Comparison of ENCODE assay signal across 11 cellular contexts in the genomic region with DNA sequence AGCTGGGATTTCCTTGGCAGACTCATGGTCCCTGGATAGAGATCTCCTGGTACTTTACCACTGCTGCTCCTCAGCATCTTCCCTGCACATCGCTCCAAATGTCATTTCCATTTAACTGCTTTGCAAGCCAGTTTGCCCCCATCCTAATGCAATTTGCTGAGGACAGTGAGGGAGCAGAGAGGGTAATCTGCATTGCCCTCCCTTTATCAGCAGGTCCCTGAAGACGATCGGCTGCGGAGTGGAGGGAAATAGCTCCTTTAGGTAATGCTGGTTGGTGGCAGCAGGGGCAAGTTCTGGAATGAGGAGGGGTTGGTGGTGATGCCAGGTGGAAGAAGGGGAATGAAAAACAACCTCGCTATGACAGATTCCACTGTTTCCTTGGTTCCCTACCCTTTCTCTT. TPM values are rescaled to one million over a fixed set of nuclear protein-coding genes. Genes with fewer than 3 reads are reported as not detected.
A peak's percentile ranks its signal among the peaks of the same experiment; 100 is the strongest.
DNase-seq lines count a peak whose midpoint lies in the region; ATAC-seq, FAIRE-seq and TF ChIP-seq lines count a peak whose summit lies in the region.
"Had no signal": no experiment of that assay in that cellular context is flagged by ENCODE, and none has a peak within 500 bp of the region (broad histone marks: within the 10 kb centered on the region; RNA-seq: fewer than 3 reads in every experiment).

No MANE protein-coding gene starts in this region.

- no peaks in the 10 kb centered on the region for H3K36me3 ChIP-seq in CD8-positive, alpha-beta T cell (ENCODE audit: insufficient read depth, low read length)
- no peaks in the 10 kb centered on the region for H3K36me3 ChIP-seq in astrocyte (ENCODE audit: insufficient read depth, low read length)
- H3K36me3 ChIP-seq in heart left ventricle = peaks cover 0 to 6% (median 0%) of the 10 kb centered on the region in 9 donors
- H3K36me3 ChIP-seq in pancreas = no peaks in the 10 kb centered on the region

- no peak overlapping the region for H3K27ac Mint-ChIP-seq in CD8-positive, alpha-beta T cell
- H3K27ac Mint-ChIP-seq in astrocyte (ENCODE audit: unreplicated experiment) = no peak overlapping the region
- H3K27ac Mint-ChIP-seq in activated CD4-positive, alpha-beta memory T cell treated with anti-CD3 and anti-CD28 coated beads for 36 hours = no peak overlapping the region

- no peaks in the 10 kb centered on the region for H3K36me3 Mint-ChIP-seq in CD8-positive, alpha-beta T cell
- H3K36me3 Mint-ChIP-seq in astrocyte (ENCODE audit: low read depth, unreplicated experiment) = no peaks in the 10 kb centered on the region
- H3K36me3 Mint-ChIP-seq in activated CD4-positive, alpha-beta memory T cell treated with anti-CD3 and anti-CD28 coated beads for 36 hours = no peaks in the 10 kb centered on the region
- H3K36me3 Mint-ChIP-seq in activated T-cell treated with anti-CD3 and anti-CD28 coated beads, Interleukin-2, amount 50 U/mL, for 4 hours (ENCODE audit: insufficient read depth) = no peaks in the 10 kb centered on the region

- TF ChIP-seq POLR2A in heart left ventricle (IDR thresholded peaks at IDR 0.05) = no peak

- peak overlapping the region; percentile 93 for H3K4me2 ChIP-seq in astrocyte (ENCODE audit: low read length)

- 55 to 82% (median 73%) methylated on average over 5 of the region's 5 CpGs for WGBS in heart left ventricle, 4 donors
- WGBS in pancreas, 2 donors = 32 to 37% methylated on average over 5 of the region's 5 CpGs

- no peak for DNase-seq in CD8-positive, alpha-beta T cell
- DNase-seq in astrocyte (ENCODE audit: low read depth) = no peak
- no peak for DNase-seq in heart left ventricle
- DNase-seq in pancreas = no peak
- no peak for DNase-seq in effector CD8-positive, alpha-beta T cell (lab: John Stamatoyannopoulos, UW)
- no peak for DNase-seq in activated CD4-positive, alpha-beta memory T cell treated with anti-CD3 and anti-CD28 coated beads for 36 hours
- DNase-seq in activated T-cell treated with anti-CD3 and anti-CD28 coated beads, Interleukin-2, amount 50 U/mL, for 4 hours = no peak
- DNase-seq: NCI-H1417 treated with DMSO at 0.1 percent for 48 hours; stimulated activated CD4-positive, alpha-beta T cell treated with anti-CD3 and anti-CD28 coated beads, Interleukin-4, amount 100 ng/mL, for 24 hours; T-helper 2 cell had no signal

- peaks cover 10% of the 10 kb centered on the region for H3K4me1 ChIP-seq in CD8-positive, alpha-beta T cell (ENCODE audit: insufficient read depth, low read length)
- peaks cover 17% of the 10 kb centered on the region for H3K4me1 ChIP-seq in astrocyte (ENCODE audit: insufficient read depth, low read length)
- H3K4me1 ChIP-seq in heart left ventricle = peaks cover 0 to 77% (median 56%) of the 10 kb centered on the region in 12 donors
- peaks cover 5 to 41% (median 25%) of the 10 kb centered on the region in 3 donors for H3K4me1 ChIP-seq in pancreas

- no peak overlapping the region for H3K9ac ChIP-seq in astrocyte (ENCODE audit: low read length)

- no peak for ATAC-seq in CD8-positive, alpha-beta T cell
- ATAC-seq in heart left ventricle (no peak), pancreas (no peak), GM18511 (IDR thresholded peaks at IDR 0.05; ENCODE audit: unreplicated experiment) (no peak)
- ATAC-seq in activated T-cell treated with anti-CD3 and anti-CD28 coated beads, Interleukin-2, amount 50 U/mL, for 4 hours = no peak

- peaks cover 39% of the 10 kb centered on the region for H3K79me2 ChIP-seq in astrocyte (ENCODE audit: insufficient read depth, low read length)

- no peak for TF ChIP-seq CTCF in CD8-positive, alpha-beta T cell (IDR thresholded peaks at IDR 0.05)
- TF ChIP-seq CTCF in astrocyte (IDR thresholded peaks at IDR 0.05; ENCODE audit: insufficient read depth, low read depth, low read length) (no peak), heart left ventricle (IDR thresholded peaks at IDR 0.05) (no peak), pancreas (IDR thresholded peaks at IDR 0.05) (no peak)

- no peaks in the 10 kb centered on the region for H3K9me3 Mint-ChIP-seq in CD8-positive, alpha-beta T cell
- H3K9me3 Mint-ChIP-seq in astrocyte (ENCODE audit: unreplicated experiment) = no peaks in the 10 kb centered on the region
- H3K9me3 Mint-ChIP-seq in activated CD4-positive, alpha-beta memory T cell treated with anti-CD3 and anti-CD28 coated beads for 36 hours = no peaks in the 10 kb centered on the region
- no peaks in the 10 kb centered on the region for H3K9me3 Mint-ChIP-seq in activated T-cell treated with anti-CD3 and anti-CD28 coated beads, Interleukin-2, amount 50 U/mL, for 4 hours

- no peaks in the 10 kb centered on the region for H3K27me3 ChIP-seq in CD8-positive, alpha-beta T cell (ENCODE audit: insufficient read depth, low read length)
- H3K27me3 ChIP-seq in astrocyte (ENCODE audit: insufficient read depth, low read length) = no peaks in the 10 kb centered on the region
- peaks cover 0 to 18% (median 0%) of the 10 kb centered on the region in 9 donors for H3K27me3 ChIP-seq in heart left ventricle
- no peaks in the 10 kb centered on the region for H3K27me3 ChIP-seq in pancreas

- H3K27ac ChIP-seq in CD8-positive, alpha-beta T cell (ENCODE audit: low read depth, low read length) = no peak overlapping the region
- H3K27ac ChIP-seq in astrocyte (ENCODE audit: low read depth, low read length) (no peak overlapping the region), heart left ventricle (peak overlapping the region in 6 of 12 donors; percentile 86 to 97 (median 94)), pancreas (peak overlapping the region in 2 of 4 donors; percentile 84 to 89)

- H3K9me3 ChIP-seq in CD8-positive, alpha-beta T cell (ENCODE audit: low read length) = no peaks in the 10 kb centered on the region
- H3K9me3 ChIP-seq in astrocyte (ENCODE audit: insufficient read depth, low read depth, low read length) (no peaks in the 10 kb centered on the region), heart left ventricle (no peaks in the 10 kb centered on the region), pancreas (no peaks in the 10 kb centered on the region)

- H3K4me3 Mint-ChIP-seq in CD8-positive, alpha-beta T cell = peak overlapping the region; percentile 77
- H3K4me3 Mint-ChIP-seq in astrocyte (ENCODE audit: unreplicated experiment) = peak overlapping the region; percentile 88
- no peak overlapping the region for H3K4me3 Mint-ChIP-seq in activated CD4-positive, alpha-beta memory T cell treated with anti-CD3 and anti-CD28 coated beads for 36 hours
- no peak overlapping the region for H3K4me3 Mint-ChIP-seq in activated T-cell treated with anti-CD3 and anti-CD28 coated beads, Interleukin-2, amount 50 U/mL, for 4 hours

- H4K20me1 ChIP-seq in astrocyte (ENCODE audit: insufficient read depth, low read length) = peaks cover 31% of the 10 kb centered on the region

- H3K4me1 Mint-ChIP-seq in CD8-positive, alpha-beta T cell (ENCODE audit: low read depth) = peaks cover 12% of the 10 kb centered on the region
- H3K4me1 Mint-ChIP-seq in astrocyte (ENCODE audit: low read depth, unreplicated experiment) = peaks cover 26% of the 10 kb centered on the region
- peaks cover 15% of the 10 kb centered on the region for H3K4me1 Mint-ChIP-seq in activated CD4-positive, alpha-beta memory T cell treated with anti-CD3 and anti-CD28 coated beads for 36 hours (ENCODE audit: low read depth)
- H3K4me1 Mint-ChIP-seq in activated T-cell treated with anti-CD3 and anti-CD28 coated beads, Interleukin-2, amount 50 U/mL, for 4 hours (ENCODE audit: low read depth) = peaks cover 11% of the 10 kb centered on the region

- no peak overlapping the region for H3K4me3 ChIP-seq in CD8-positive, alpha-beta T cell (ENCODE audit: low read depth, low read length)
- H3K4me3 ChIP-seq in astrocyte (ENCODE audit: insufficient read depth, low read depth, low read length) (no peak overlapping the region), heart left ventricle (peak overlapping the region in 11 of 12 donors; percentile 66 to 98 (median 88)), pancreas (peak overlapping the region; percentile 13 to 98 (median 94))

- peaks cover 32% of the 10 kb centered on the region for H3K27me3 Mint-ChIP-seq in CD8-positive, alpha-beta T cell (ENCODE audit: low read depth)
- H3K27me3 Mint-ChIP-seq in astrocyte (ENCODE audit: low read depth, unreplicated experiment) = peaks cover 19% of the 10 kb centered on the region
- H3K27me3 Mint-ChIP-seq in activated CD4-positive, alpha-beta memory T cell treated with anti-CD3 and anti-CD28 coated beads for 36 hours = peaks cover 38% of the 10 kb centered on the region
- peaks cover 25% of the 10 kb centered on the region for H3K27me3 Mint-ChIP-seq in activated T-cell treated with anti-CD3 and anti-CD28 coated beads, Interleukin-2, amount 50 U/mL, for 4 hours (ENCODE audit: low read depth)

- intact Hi-C loops in CD8-positive, alpha-beta T cell (cut with DNase I, micrococcal nuclease) = loop anchor here (10.0 kb wide), 1 partner anchor 417 kb away; no protein-coding TSS in a partner anchor
- intact Hi-C loops in heart left ventricle (cut with DNase I) = loop anchor here in 6 of 10 donors (5.0 to 10.0 kb wide), 5 partner anchors 39 to 357 kb away; no protein-coding TSS in a partner anchor
- intact Hi-C loops in pancreas (cut with DNase I) = loop anchor here in 1 of 3 donors (10.0 kb wide), 1 partner anchor 217 kb away; no protein-coding TSS in a partner anchor
- intact Hi-C loops in activated CD4-positive, alpha-beta memory T cell treated with anti-CD3 and anti-CD28 coated beads for 36 hours (cut with micrococcal nuclease) = loop anchor here (10.0 kb wide), 1 partner anchor 357 kb away; no protein-coding TSS in a partner anchor

- CTCF ChIA-PET in CD8-positive, alpha-beta T cell (lab: Charles Lee) = interaction anchor here (0.7 to 10.1 kb wide), 5 partner anchors 9 to 218 kb away, joined by 3 to 150 read pairs (median 3); no protein-coding TSS in a partner anchor
- CTCF ChIA-PET in activated CD4-positive, alpha-beta memory T cell treated with anti-CD3 and anti-CD28 coated beads for 36 hours (lab: Charles Lee) = interaction anchor here (0.8 to 11.1 kb wide), 3 partner anchors 109 to 220 kb away, joined by 3 to 157 read pairs (median 9); no protein-coding TSS in a partner anchor

- no peak overlapping the region for H2AFZ ChIP-seq in astrocyte (ENCODE audit: low read depth, low read length)

- POLR2A ChIA-PET in CD8-positive, alpha-beta T cell (lab: Charles Lee) = no interaction called here
- POLR2A ChIA-PET in activated CD4-positive, alpha-beta memory T cell treated with anti-CD3 and anti-CD28 coated beads for 36 hours (lab: Charles Lee) = no interaction called here

- FAIRE-seq in astrocyte (lab: Jason Lieb, UNC) = no peak
- no peak for FAIRE-seq in pancreas (lab: Jason Lieb, UNC)

RNA-seq across cellular contexts. Expression of a gene that starts 2.6 kb away (rescaled TPM):
- 1 to 10 TPM; 1.3 to 1.9 TPM for total RNA-seq in CD8-positive, alpha-beta T cell
- total RNA-seq in astrocyte (16.3 and 17.7 TPM in 2 replicates), heart left ventricle (10 to 100 TPM; 13.3 to 28.2 (median 18.4) TPM), pancreas (100 to 1,000 TPM in 2 of 6 donors, 10 to 100 TPM in 4; 63.9 to 137 (median 80.1) TPM)
- polyA plus RNA-seq in heart left ventricle (10 to 100 TPM in 1 of 2 donors, 1 to 10 TPM in 1; 9.2 to 10.5 TPM), pancreas (10 to 100 TPM; 48.7 to 52.2 TPM)
- total RNA-seq in activated CD4-positive, alpha-beta memory T cell treated with anti-CD3 and anti-CD28 coated beads for 36 hours = under 1 TPM; 0.29 to 0.34 TPM
- under 1 TPM; 0.15 to 0.71 (median 0.35) TPM for total RNA-seq in activated T-cell treated with anti-CD3 and anti-CD28 coated beads, Interleukin-2, amount 50 U/mL, for 4 hours

Comparison
In these comparisons a context has a peak if more than half of its experiments do, and no peak if none do; other contexts are left out.
1. H3K4me3 ChIP-seq: peak in heart left ventricle (11 of 12) and pancreas (4 of 4); none in CD8-positive, alpha-beta T cell (single experiment) and astrocyte (single experiment).
2. H3K4me3 Mint-ChIP-seq: peak in CD8-positive, alpha-beta T cell (single experiment) and astrocyte (single experiment); none in activated CD4-positive, alpha-beta memory T cell treated with anti-CD3 and anti-CD28 coated beads for 36 hours (single experiment) and activated T-cell treated with anti-CD3 and anti-CD28 coated beads, Interleukin-2, amount 50 U/mL, for 4 hours (single experiment).